ENCODE assay signal across 8 cellular contexts in the genomic region with DNA sequence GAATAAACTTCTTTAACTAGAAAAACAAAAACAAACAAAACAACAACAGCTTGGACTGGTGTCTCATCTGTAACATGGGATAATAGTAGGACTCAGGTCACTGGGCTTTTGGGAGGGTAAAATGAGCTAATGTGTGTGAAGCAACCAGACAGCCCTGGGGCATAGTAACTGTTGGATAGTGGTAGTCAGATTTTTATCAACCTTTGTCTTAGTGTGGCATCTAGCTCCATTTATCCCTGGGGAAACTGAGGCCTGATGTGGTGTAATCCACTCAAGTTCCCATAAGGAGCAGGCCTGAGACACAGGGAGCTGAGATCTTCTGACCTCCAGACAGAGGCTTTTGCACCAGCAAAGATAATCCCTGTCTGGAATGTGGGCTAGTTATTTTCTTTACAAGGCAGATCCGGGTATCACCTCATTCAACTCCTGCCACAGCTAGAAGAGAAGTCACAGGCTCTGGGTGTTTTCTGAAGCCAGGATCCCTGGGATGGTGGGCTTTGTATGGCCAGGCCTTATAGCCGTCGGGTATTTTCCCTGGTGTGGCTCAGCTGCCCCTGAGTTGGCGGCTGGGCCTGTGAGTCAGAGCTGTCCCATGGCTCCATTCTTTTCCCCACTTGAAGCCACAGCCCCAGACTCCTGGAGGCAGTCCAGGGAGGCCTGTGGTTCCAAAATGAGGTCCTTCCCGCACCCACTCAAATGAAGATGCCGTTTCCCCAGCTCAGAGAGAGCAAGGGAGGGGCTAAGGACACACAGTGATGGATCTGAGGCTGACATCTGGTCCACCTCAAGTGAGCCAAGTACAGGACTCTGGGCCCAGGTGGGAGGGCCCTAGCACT. TPM values are rescaled to one million over a fixed set of nuclear protein-coding genes. Genes with fewer than 3 reads are reported as not detected.
A peak's percentile ranks its signal among the peaks of the same experiment; 100 is the strongest.
DNase-seq lines count a peak whose midpoint lies in the region; ATAC-seq, FAIRE-seq and TF ChIP-seq lines count a peak whose summit lies in the region.

No MANE protein-coding gene starts in this region.

- no peak for TF ChIP-seq POLR2A in Peyer's patch (IDR thresholded peaks at IDR 0.05)

- H3K27me3 ChIP-seq in Peyer's patch = no peaks in the 10 kb centered on the region
- no peaks in the 10 kb centered on the region for H3K27me3 ChIP-seq in pancreas

- H3K27ac ChIP-seq in Peyer's patch (peak overlapping the region in 3 of 4 donors; percentile 2 to 54 (median 5)), pancreas (no peak overlapping the region)

- intact Hi-C loops in pancreas (cut with DNase I) = no loop called here

- H3K36me3 ChIP-seq in Peyer's patch (no peaks in the 10 kb centered on the region), pancreas (no peaks in the 10 kb centered on the region)

- no peak for TF ChIP-seq CTCF in Peyer's patch (IDR thresholded peaks at IDR 0.05)
- no peak for TF ChIP-seq CTCF in fibroblast of mammary gland (conservative IDR thresholded peaks at IDR 0.05; ENCODE audit: control insufficient read depth, insufficient read depth, low read depth, low read length)
- TF ChIP-seq CTCF in pancreas (IDR thresholded peaks at IDR 0.05) = no peak

- WGBS in pancreas, 2 donors = 73 to 75% methylated on average over 6 of the region's 6 CpGs

- H3K4me3 ChIP-seq in Peyer's patch (no peak overlapping the region), fibroblast of mammary gland (ENCODE audit: control insufficient read depth, low read depth, low read length) (no peak overlapping the region), pancreas (no peak overlapping the region)

- H3K4me1 ChIP-seq in Peyer's patch (peaks cover 0 to 22% (median 0%) of the 10 kb centered on the region in 4 donors), pancreas (no peaks in the 10 kb centered on the region)

- DNase-seq in CD1c-positive myeloid dendritic cell (ENCODE audit: extremely low spot score) (peak; percentile 66), Peyer's patch (peak in 2 of 3 donors; percentile 15 to 48), fibroblast of mammary gland (ENCODE audit: low read depth) (peak; percentile 95), pancreas (peak in 1 of 6 donors; percentile 15), middle frontal gyrus (ENCODE audit: extremely low spot score, low spot score) (no peak)
- DNase-seq in effector CD4-positive, alpha-beta T cell = no peak
- no peak for DNase-seq in activated effector memory CD4-positive, alpha-beta T cell treated with Interleukin-2 at 50 U/mL for 16 hours

- FAIRE-seq in pancreas (lab: Jason Lieb, UNC) = no peak

- peak in 3 of 4 donors; percentile 37 to 62 (median 54) for ATAC-seq in pancreas
- ATAC-seq in HG03175 (IDR thresholded peaks at IDR 0.05; ENCODE audit: unreplicated experiment) = no peak

- H3K9me3 ChIP-seq in Peyer's patch (no peaks in the 10 kb centered on the region), pancreas (no peaks in the 10 kb centered on the region)

RNA-seq across cellular contexts. Expression of gene CSF1R, which starts 26.1 kb away (rescaled TPM):
- total RNA-seq in Peyer's patch = 10 to 100 TPM in 3 of 4 donors, 1 to 10 TPM in 1; 2.1 to 24.8 (median 13.5) TPM
- 10 to 100 TPM in 3 of 6 donors, 1 to 10 TPM in 3; 1.4 to 51.2 (median 7.6) TPM for total RNA-seq in pancreas
- 1 to 10 TPM; 1.9 to 2.6 TPM for polyA plus RNA-seq in pancreas

RNA-seq across cellular contexts. Expression of gene PDGFRB, which starts 43.2 kb away (rescaled TPM):
- 10 to 100 TPM; 17.5 to 87.5 (median 31.2) TPM for total RNA-seq in Peyer's patch
- total RNA-seq in pancreas = 10 to 100 TPM in 4 of 6 donors, 1 to 10 TPM in 2; 7.2 to 48.6 (median 15.6) TPM
- 10 to 100 TPM; 11.5 to 17.0 TPM for polyA plus RNA-seq in pancreas

RNA-seq across cellular contexts. Expression of gene CDX1, which starts 54.1 kb away (rescaled TPM):
- total RNA-seq in Peyer's patch (100 to 1,000 TPM; 177 to 429 (median 370) TPM), pancreas (under 1 TPM in 2 of 6 donors, not detected in 4; 0.13 to 0.16 TPM)
- under 1 TPM in 1 of 2 donors, not detected in 1; 0.19 TPM for polyA plus RNA-seq in pancreas

Comparison
In these comparisons a context has a peak if more than half of its experiments do, and no peak if none do; other contexts are left out.
1. DNase-seq: peak in CD1c-positive myeloid dendritic cell (single experiment), Peyer's patch (2 of 3) and fibroblast of mammary gland (single experiment); none in effector CD4-positive, alpha-beta T cell (single experiment), activated effector memory CD4-positive, alpha-beta T cell treated with Interleukin-2 at 50 U/mL for 16 hours (single experiment) and middle frontal gyrus (single experiment).
2. H3K27ac ChIP-seq: peak in Peyer's patch (3 of 4); none in pancreas (0 of 4).
3. RNA of gene CDX1, which starts 54.1 kb away (total RNA-seq): 177 to 429 TPM in Peyer's patch; 0.13 to 0.16 TPM in pancreas; every median in the first group is over 100 times any median in the second.